Comparison of ENCODE assay signal across 7 cellular contexts in genomic region chr4:90127223-90127705, GRCh38. TPM values are rescaled to one million over a fixed set of nuclear protein-coding genes. Genes with fewer than 3 reads are reported as not detected.
DNase-seq lines count a peak whose midpoint lies in the region; ATAC-seq and TF ChIP-seq lines count a peak whose summit lies in the region.

TSS of gene CCSER1 (plus strand) at chr4:90127394.

- no peaks in the 10 kb centered on the region for H3K27me3 ChIP-seq in effector memory CD4-positive, alpha-beta T cell (replicated peaks; ENCODE audit: control insufficient read depth, insufficient read depth, low read length, poor library complexity, severe bottlenecking)
- no peaks in the 10 kb centered on the region for H3K27me3 ChIP-seq in lung (ENCODE audit: control insufficient read depth, insufficient read depth)

- H3K9me3 ChIP-seq in effector memory CD4-positive, alpha-beta T cell (ENCODE audit: control insufficient read depth, low read length): no peaks in the 10 kb centered on the region
- peaks cover 0 to 2% of the 10 kb centered on the region in 2 donors for H3K9me3 ChIP-seq in lung (ENCODE audit: control insufficient read depth in 2 of 2, insufficient read depth in 1 of 2, low read length in 1 of 2)

- peak within 1 kb of the TSS; percentile 51 for H3K4me3 ChIP-seq in effector memory CD4-positive, alpha-beta T cell (ENCODE audit: insufficient read depth, low read depth, low read length, poor library complexity, severe bottlenecking)
- H3K4me3 ChIP-seq in lung: peak within 1 kb of the TSS; percentile 58

- DNase-seq in NCI-H2081 (lab: John Stamatoyannopoulos, UW) (peak; percentile 68 to 72), lung (ENCODE audit: low spot score) (peak; percentile 81)
- peak; percentile 53 for DNase-seq in activated CD4-positive, alpha-beta T cell treated with anti-CD3 and anti-CD28 coated beads for 48 hours
- peak; percentile 9 to 19 (median 11) for DNase-seq in effector memory CD4-positive, alpha-beta T cell
- DNase-seq in stimulated activated CD8-positive, alpha-beta memory T cell treated with anti-CD3 and anti-CD28 coated beads, Interleukin-4, amount 100 ng/mL, for 48 hours: peak; percentile 41

- WGBS in lung, 2 donors: 0 to 1% methylated on average over 34 to 35 of the region's 35 CpGs

- H3K27ac ChIP-seq in effector memory CD4-positive, alpha-beta T cell (ENCODE audit: insufficient read depth, low read length, poor library complexity, severe bottlenecking): no peak within 1 kb of the TSS
- H3K27ac ChIP-seq in lung (ENCODE audit: low read depth in 1 of 2, low read length in 1 of 2): peak within 1 kb of the TSS; percentile 79 to 83

- TF ChIP-seq CTCF in lung (IDR thresholded peaks at IDR 0.05; ENCODE audit: control extremely low read depth, extremely low read depth): no peak

- H3K4me1 ChIP-seq in effector memory CD4-positive, alpha-beta T cell (ENCODE audit: control insufficient read depth, insufficient read depth, low read length, poor library complexity, severe bottlenecking): peaks cover 4% of the 10 kb centered on the region
- peaks cover 0 to 7% of the 10 kb centered on the region in 2 donors for H3K4me1 ChIP-seq in lung (ENCODE audit: control insufficient read depth in 2 of 2, insufficient read depth in 2 of 2, low read length in 2 of 2)

- H3K36me3 ChIP-seq in effector memory CD4-positive, alpha-beta T cell (ENCODE audit: control insufficient read depth, insufficient read depth, low read length): no peaks in the 10 kb centered on the region
- no peaks in the 10 kb centered on the region for H3K36me3 ChIP-seq in lung (ENCODE audit: control insufficient read depth in 2 of 2, insufficient read depth in 2 of 2, low read length in 2 of 2)

- ATAC-seq in GM18508 (IDR thresholded peaks at IDR 0.05; ENCODE audit: insufficient read depth, unreplicated experiment) (peak; percentile 44), HG02798 (IDR thresholded peaks at IDR 0.05; ENCODE audit: poor library complexity, unreplicated experiment) (peak; percentile 91), lung (ENCODE audit: insufficient read depth, low FRiP score) (peak; percentile 91)

RNA-seq across cellular contexts. Expression of gene CCSER1, which starts in this region (rescaled TPM):
- total RNA-seq in lung: 10 to 100 TPM in 1 of 2 donors, 1 to 10 TPM in 1; 6.2 to 23.0 TPM
- 1 to 10 TPM in 1 of 2 donors, under 1 TPM in 1; 0.61 to 1.4 TPM for polyA plus RNA-seq in lung

Comparison
In these comparisons a context has a peak if more than half of its experiments do, and no peak if none do; other contexts are left out.
1. DNase-seq: peak in every context shown above with its lines; median percentile 81 in lung; 70 in NCI-H2081; 53 in activated CD4-positive, alpha-beta T cell treated with anti-CD3 and anti-CD28 coated beads for 48 hours; 41 in stimulated activated CD8-positive, alpha-beta memory T cell treated with anti-CD3 and anti-CD28 coated beads, Interleukin-4, amount 100 ng/mL, for 48 hours; 11 in effector memory CD4-positive, alpha-beta T cell.